In genomic region chr11:130424613-130425140, GRCh38 we compare ENCODE assay signal across 31 cellular contexts. TPM values are rescaled to one million over a fixed set of nuclear protein-coding genes. Genes with fewer than 3 reads are reported as not detected.
"Had no signal": no experiment of that assay in that cellular context is flagged by ENCODE, and none has a peak within 500 bp of the region (broad histone marks: within the 10 kb centered on the region; RNA-seq: fewer than 3 reads in every experiment).

No MANE protein-coding gene starts in this region.

- H3K27ac Mint-ChIP-seq: mesothelial cell of epicardium; naive B cell; natural killer cell; nephron progenitor cell; neural progenitor cell; stimulated activated memory B cell treated with anti-CD40 and anti-IgM and Interleukin-4, amounts not matched to agents 10 μg/mL and 1 μg/mL and 100 μg/mL, for 72 hours; stimulated activated naive CD8-positive, alpha-beta T cell treated with anti-CD3 and anti-CD28 coated beads, Interleukin-15, amount 100 ng/mL, for 72 hours; type B pancreatic cell had no signal

- H3K36me3 Mint-ChIP-seq: naive B cell; natural killer cell; neural progenitor cell; stimulated activated memory B cell treated with anti-CD40 and anti-IgM and Interleukin-4, amounts not matched to agents 10 μg/mL and 1 μg/mL and 100 μg/mL, for 72 hours; type B pancreatic cell had no signal

- ATAC-seq: left cardiac atrium; left lobe of liver; lower lobe of right lung; natural killer cell; right lobe of liver; stimulated activated memory B cell treated with anti-CD40 and anti-IgM and Interleukin-4, amounts not matched to agents 10 μg/mL and 1 μg/mL and 100 μg/mL, for 72 hours; stimulated activated naive CD8-positive, alpha-beta T cell treated with anti-CD3 and anti-CD28 coated beads, Interleukin-15, amount 100 ng/mL, for 72 hours had no signal

- H3K9me3 Mint-ChIP-seq: mesothelial cell of epicardium; naive B cell; natural killer cell; nephron progenitor cell; neural progenitor cell; stimulated activated memory B cell treated with anti-CD40 and anti-IgM and Interleukin-4, amounts not matched to agents 10 μg/mL and 1 μg/mL and 100 μg/mL, for 72 hours; stimulated activated naive CD8-positive, alpha-beta T cell treated with anti-CD3 and anti-CD28 coated beads, Interleukin-15, amount 100 ng/mL, for 72 hours; type B pancreatic cell had no signal

- H3K4me3 Mint-ChIP-seq: mesothelial cell of epicardium; natural killer cell; nephron progenitor cell; neural progenitor cell; stimulated activated memory B cell treated with anti-CD40 and anti-IgM and Interleukin-4, amounts not matched to agents 10 μg/mL and 1 μg/mL and 100 μg/mL, for 72 hours; stimulated activated naive CD8-positive, alpha-beta T cell treated with anti-CD3 and anti-CD28 coated beads, Interleukin-15, amount 100 ng/mL, for 72 hours; type B pancreatic cell had no signal

- DNase-seq: kidney glomerular epithelial cell; left cardiac atrium; lower lobe of right lung; mammary epithelial cell; mesenchymal stem cell; naive B cell; natural killer cell; nephron progenitor cell; ovary; right lobe of liver; stimulated activated CD4-positive, alpha-beta T cell treated with anti-CD3 and anti-CD28 coated beads, Interleukin-1b, Interleukin-23, amount 100 ng/mL, for 48 hours; stimulated activated CD4-positive, alpha-beta T cell treated with anti-CD3 and anti-CD28 coated beads, Interleukin-2, amount 100 ng/mL, for 48 hours; stimulated activated CD4-positive, alpha-beta T cell treated with anti-CD3 and anti-CD28 coated beads, Interleukin-4, amount 100 ng/mL, for 4 hours; stimulated activated CD8-positive, alpha-beta memory T cell treated with anti-CD3 and anti-CD28 coated beads, Interleukin-4, amount 100 ng/mL, for 48 hours; stimulated activated naive CD4-positive, alpha-beta T cell treated with Interleukin-2 at 50 U/mL for 16 hours; stimulated activated naive CD8-positive, alpha-beta T cell treated with anti-CD3 and anti-CD28 coated beads, Interleukin-15, amount 100 ng/mL, for 72 hours; substantia nigra; uterus had no signal

- H3K4me3 ChIP-seq: hepatocyte, lower lobe of right lung, neural progenitor cell, ovary, right atrium auricular region, right lobe of liver, smooth muscle cell, tibial nerve, uterus had no signal

- H3K4me1 ChIP-seq: uterus had no signal

- H2AFZ ChIP-seq: hepatocyte, neural progenitor cell had no signal

- H3K27ac ChIP-seq: hepatocyte, neural progenitor cell, ovary, right atrium auricular region, right lobe of liver, tibial nerve, uterus had no signal

- H3K9ac ChIP-seq: neural progenitor cell had no signal

- H3K9me3 ChIP-seq: lower lobe of right lung, ovary, right atrium auricular region, right lobe of liver, tibial nerve, uterus had no signal

- H3K4me2 ChIP-seq: hepatocyte, neural progenitor cell, smooth muscle cell had no signal

- H3K27me3 ChIP-seq: ovary, uterus had no signal

- H3K36me3 ChIP-seq: lower lobe of right lung, neural progenitor cell, ovary, right atrium auricular region, right lobe of liver, tibial nerve, uterus had no signal

RNA-seq across cellular contexts. Expression of gene ADAMTS8, which starts 3.7 kb away (rescaled TPM):
- total RNA-seq: mononuclear cell, natural killer cell, pulmonary artery endothelial cell, renal cortical epithelial cell, smooth muscle cell had no signal
- polyA plus RNA-seq: keratinocyte, mammary epithelial cell, smooth muscle cell had no signal

RNA-seq across cellular contexts. Expression of gene ADAMTS15, which starts 23.8 kb away (rescaled TPM):
- total RNA-seq: mononuclear cell had no signal
